In genomic region chr1:112665857-112666256, GRCh38 we compare ENCODE assay signal across 13 cellular contexts. TPM values are rescaled to one million over a fixed set of nuclear protein-coding genes. Genes with fewer than 3 reads are reported as not detected.
"Had no signal": no experiment of that assay in that cellular context is flagged by ENCODE, and none has a peak within 500 bp of the region (broad histone marks: within the 10 kb centered on the region; RNA-seq: fewer than 3 reads in every experiment).

No MANE protein-coding gene starts in this region.

- DNase-seq: activated CD4-positive, alpha-beta memory T cell treated with anti-CD3 and anti-CD28 coated beads, Interleukin-2, amount 10 ng/mL, durations not matched to agents 7 days and 5 days; activated effector memory CD4-positive, alpha-beta T cell treated with anti-CD3 and anti-CD28 coated beads, Interleukin-2, amount 50 U/mL, for 16 hours; effector memory CD8-positive, alpha-beta T cell; foreskin keratinocyte; head of caudate nucleus; ovary; stomach; testis; upper lobe of right lung had no signal

- H3K4me1 ChIP-seq: ascending aorta, foreskin keratinocyte, stomach, testis, upper lobe of right lung had no signal

- H3K36me3 ChIP-seq: ovary had no signal

- H3K9me3 ChIP-seq: ascending aorta, ovary, stomach, testis, upper lobe of right lung had no signal

- H3K4me1 Mint-ChIP-seq: neural crest cell had no signal

- H3K27ac ChIP-seq: ascending aorta, foreskin keratinocyte, ovary, stomach, testis, upper lobe of right lung had no signal

- ATAC-seq: effector memory CD8-positive, alpha-beta T cell; foreskin keratinocyte; sciatic nerve; upper lobe of right lung had no signal

- H3K4me3 ChIP-seq: ascending aorta, ovary, stomach, testis, upper lobe of right lung had no signal

- H3K4me3 Mint-ChIP-seq: activated CD4-positive, alpha-beta memory T cell treated with anti-CD3 and anti-CD28 coated beads, Interleukin-2, amount 10 ng/mL, durations not matched to agents 7 days and 5 days; dendritic cell treated with granulocyte-macrophage colony-stimulating factor and Interleukin-4, amounts not matched to agents 40 ng/mL and 50 ng/mL, for 4 days; effector memory CD8-positive, alpha-beta T cell; neural crest cell had no signal

- H3K27ac Mint-ChIP-seq: activated CD4-positive, alpha-beta memory T cell treated with anti-CD3 and anti-CD28 coated beads, Interleukin-2, amount 10 ng/mL, durations not matched to agents 7 days and 5 days; dendritic cell treated with granulocyte-macrophage colony-stimulating factor and Interleukin-4, amounts not matched to agents 40 ng/mL and 50 ng/mL, for 4 days; effector memory CD8-positive, alpha-beta T cell had no signal

- H3K27me3 ChIP-seq: ascending aorta, foreskin keratinocyte, ovary, stomach, testis, upper lobe of right lung had no signal

- H3K27me3 Mint-ChIP-seq: activated CD4-positive, alpha-beta memory T cell treated with anti-CD3 and anti-CD28 coated beads, Interleukin-2, amount 10 ng/mL, durations not matched to agents 7 days and 5 days; dendritic cell treated with granulocyte-macrophage colony-stimulating factor and Interleukin-4, amounts not matched to agents 40 ng/mL and 50 ng/mL, for 4 days; effector memory CD8-positive, alpha-beta T cell had no signal

- H3K9me3 Mint-ChIP-seq: activated CD4-positive, alpha-beta memory T cell treated with anti-CD3 and anti-CD28 coated beads, Interleukin-2, amount 10 ng/mL, durations not matched to agents 7 days and 5 days; dendritic cell treated with granulocyte-macrophage colony-stimulating factor and Interleukin-4, amounts not matched to agents 40 ng/mL and 50 ng/mL, for 4 days; effector memory CD8-positive, alpha-beta T cell; neural crest cell had no signal

RNA-seq across cellular contexts. Expression of gene PPM1J, which starts 49.3 kb away (rescaled TPM):
- total RNA-seq: activated CD4-positive, alpha-beta memory T cell treated with anti-CD3 and anti-CD28 coated beads, Interleukin-2, amount 10 ng/mL, durations not matched to agents 7 days and 5 days had no signal
